15 cellular contexts compared by ENCODE assay signal in the genomic region with DNA sequence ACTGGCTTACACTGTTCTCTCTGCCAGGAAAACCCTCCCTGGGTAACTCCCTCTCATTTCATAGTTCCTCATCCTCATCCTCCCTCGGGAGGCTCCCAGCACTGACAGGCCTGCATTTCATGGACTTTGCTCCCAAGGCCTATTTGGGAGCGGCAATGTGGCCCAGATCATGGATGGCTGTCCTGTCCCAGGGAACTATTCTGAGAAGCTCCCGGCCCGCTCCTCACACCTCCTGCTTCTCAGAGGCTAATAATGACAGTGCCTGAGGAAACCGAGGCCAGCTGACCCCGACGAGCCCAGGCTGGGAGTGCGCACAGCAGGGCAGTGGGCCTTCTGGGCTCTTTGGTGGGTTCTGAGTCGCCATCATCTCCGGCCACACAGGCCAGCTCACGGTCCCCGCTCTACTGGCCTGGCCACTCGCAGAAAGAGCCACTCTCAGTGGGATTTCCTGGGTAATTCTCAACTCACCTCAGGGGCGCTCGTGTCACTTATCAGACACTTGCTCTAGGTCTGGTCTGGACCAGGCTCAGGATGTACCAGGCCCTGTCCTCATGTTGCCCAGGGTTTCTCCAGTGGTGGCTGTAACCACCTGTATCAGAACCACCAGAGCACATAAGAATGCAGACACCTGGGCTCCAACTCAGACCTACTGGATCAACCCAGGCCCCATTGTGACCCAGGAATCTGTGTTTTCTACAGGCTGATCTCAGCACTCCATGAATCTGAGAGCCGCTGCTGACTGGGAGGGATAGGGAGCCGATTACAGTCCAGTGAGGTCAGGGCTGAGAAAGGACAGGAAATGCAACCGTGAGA. TPM values are rescaled to one million over a fixed set of nuclear protein-coding genes. Genes with fewer than 3 reads are reported as not detected.
A peak's percentile ranks its signal among the peaks of the same experiment; 100 is the strongest.
DNase-seq lines count a peak whose midpoint lies in the region; ATAC-seq and TF ChIP-seq lines count a peak whose summit lies in the region.
"Had no signal": no experiment of that assay in that cellular context is flagged by ENCODE, and none has a peak within 500 bp of the region (broad histone marks: within the 10 kb centered on the region; RNA-seq: fewer than 3 reads in every experiment).

No MANE protein-coding gene starts in this region.

- H3K27me3 Mint-ChIP-seq in activated naive CD4-positive, alpha-beta T cell treated with anti-CD3 and anti-CD28 coated beads, Interleukin-2, amount 50 U/mL, for 24 hours, result no peaks in the 10 kb centered on the region
- H3K27me3 Mint-ChIP-seq in activated CD8-positive, alpha-beta T cell treated with anti-CD3 and anti-CD28 coated beads for 36 hours, result no peaks in the 10 kb centered on the region

- no peak overlapping the region for H2BK120ac ChIP-seq in mesenchymal stem cell (ENCODE audit: low read depth, low read length)

- no peak for TF ChIP-seq EP300 in stomach (IDR thresholded peaks at IDR 0.05)

- H3K4me3 ChIP-seq in mesenchymal stem cell (ENCODE audit: insufficient read depth in 1 of 2, low read depth in 1 of 2, low read length in 2 of 2) (no peak overlapping the region), stomach (no peak overlapping the region)
- H3K4me3 ChIP-seq: esophagus muscularis mucosa, lung had no signal

- no peak overlapping the region for H2AFZ ChIP-seq in mesenchymal stem cell (ENCODE audit: low read depth, low read length)

- no peaks in the 10 kb centered on the region for H3K36me3 Mint-ChIP-seq in activated naive CD4-positive, alpha-beta T cell treated with anti-CD3 and anti-CD28 coated beads, Interleukin-2, amount 50 U/mL, for 24 hours
- H3K36me3 Mint-ChIP-seq in activated CD8-positive, alpha-beta T cell treated with anti-CD3 and anti-CD28 coated beads for 36 hours (ENCODE audit: low read depth), result no peaks in the 10 kb centered on the region

- H3K4me1 ChIP-seq in mesenchymal stem cell (ENCODE audit: control insufficient read depth, insufficient read depth, low read depth, low read length), result peaks cover 18% of the 10 kb centered on the region
- H3K4me1 ChIP-seq in stomach, result peaks cover 16 to 55% (median 41%) of the 10 kb centered on the region in 4 donors

- no peak overlapping the region for H2BK15ac ChIP-seq in mesenchymal stem cell (ENCODE audit: low read depth, poor library complexity, severe bottlenecking)

- H3K18ac ChIP-seq in mesenchymal stem cell (ENCODE audit: low read depth in 1 of 2, low read length in 2 of 2), result no peak overlapping the region

- CTCF ChIA-PET in activated CD8-positive, alpha-beta T cell treated with anti-CD3 and anti-CD28 coated beads for 36 hours (lab: Charles Lee), result interaction anchor here (2.3 kb wide), 1 partner anchor 11 kb away, joined by 6 read pairs; no protein-coding TSS in a partner anchor

- peak overlapping the region; percentile 45 for H4K91ac ChIP-seq in mesenchymal stem cell (ENCODE audit: low read length)

- ATAC-seq in activated CD8-positive, alpha-beta T cell treated with anti-CD3 and anti-CD28 coated beads for 36 hours, result no peak
- no peak for ATAC-seq in GM21825 (IDR thresholded peaks at IDR 0.05; ENCODE audit: unreplicated experiment)
- ATAC-seq: Right ventricle myocardium inferior had no signal

- no peak overlapping the region for H3K27ac ChIP-seq in mesenchymal stem cell (ENCODE audit: low read length, poor library complexity, severe bottlenecking)
- H3K27ac ChIP-seq in stomach, result peak overlapping the region; percentile 19 to 81 (median 68)
- H3K27ac ChIP-seq: esophagus muscularis mucosa had no signal

- H3K9me3 Mint-ChIP-seq in activated naive CD4-positive, alpha-beta T cell treated with anti-CD3 and anti-CD28 coated beads, Interleukin-2, amount 50 U/mL, for 24 hours, result no peaks in the 10 kb centered on the region
- no peaks in the 10 kb centered on the region for H3K9me3 Mint-ChIP-seq in activated CD8-positive, alpha-beta T cell treated with anti-CD3 and anti-CD28 coated beads for 36 hours

- H3K4me1 Mint-ChIP-seq in activated naive CD4-positive, alpha-beta T cell treated with anti-CD3 and anti-CD28 coated beads, Interleukin-2, amount 50 U/mL, for 24 hours, result peaks cover 14% of the 10 kb centered on the region
- peaks cover 25% of the 10 kb centered on the region for H3K4me1 Mint-ChIP-seq in activated CD8-positive, alpha-beta T cell treated with anti-CD3 and anti-CD28 coated beads for 36 hours (ENCODE audit: low read depth)

- no peak for DNase-seq in activated naive CD4-positive, alpha-beta T cell (lab: John Stamatoyannopoulos, UW)
- no peak for DNase-seq in activated CD8-positive, alpha-beta T cell treated with anti-CD3 and anti-CD28 coated beads for 36 hours
- no peak for DNase-seq in mesenchymal stem cell
- no peak for DNase-seq in stomach
- DNase-seq in SK-N-DZ (ENCODE audit: low spot score), result no peak
- no peak for DNase-seq in activated gamma-delta T cell (lab: John Stamatoyannopoulos, UW)
- DNase-seq: activated effector memory CD4-positive, alpha-beta T cell treated with Interleukin-2 at 50 U/mL for 16 hours; GF-D8; KBM-7; NCI-H187 had no signal

- H3K23ac ChIP-seq in mesenchymal stem cell (ENCODE audit: low read length in 2 of 2), result no peak overlapping the region

- H3K27me3 ChIP-seq in mesenchymal stem cell (ENCODE audit: control insufficient read depth in 1 of 2, insufficient read depth in 1 of 2, low read length in 2 of 2) (no peaks in the 10 kb centered on the region), stomach (no peaks in the 10 kb centered on the region)
- H3K27me3 ChIP-seq: esophagus muscularis mucosa had no signal

- TF ChIP-seq POLR2A in stomach (IDR thresholded peaks at IDR 0.05), result no peak

- 92% methylated on average over 18 of the region's 18 CpGs for WGBS in mesenchymal stem cell
- 78 to 80% (median 80%) methylated on average over 17 to 18 of the region's 18 CpGs for WGBS in stomach, 5 donors

- H2BK12ac ChIP-seq in mesenchymal stem cell (ENCODE audit: low read length in 2 of 2), result no peak overlapping the region

- no peak for TF ChIP-seq CTCF in activated CD8-positive, alpha-beta T cell treated with anti-CD3 and anti-CD28 coated beads for 36 hours (IDR thresholded peaks at IDR 0.05)
- TF ChIP-seq CTCF in stomach (IDR thresholded peaks at IDR 0.05), result no peak

- no peak overlapping the region for H3K27ac Mint-ChIP-seq in activated naive CD4-positive, alpha-beta T cell treated with anti-CD3 and anti-CD28 coated beads, Interleukin-2, amount 50 U/mL, for 24 hours
- no peak overlapping the region for H3K27ac Mint-ChIP-seq in activated CD8-positive, alpha-beta T cell treated with anti-CD3 and anti-CD28 coated beads for 36 hours

- H3K9ac ChIP-seq in mesenchymal stem cell (ENCODE audit: low read length), result no peak overlapping the region

- H3K36me3 ChIP-seq in mesenchymal stem cell (ENCODE audit: control insufficient read depth in 1 of 2, insufficient read depth in 2 of 2, low read depth in 1 of 2, low read length in 2 of 2) (peaks cover 0 to 2% of the 10 kb centered on the region in 2 experiments), stomach (peaks cover 0 to under 1% (median 0%) of the 10 kb centered on the region in 4 donors)
- H3K36me3 ChIP-seq: esophagus muscularis mucosa had no signal

- H3K9me3 ChIP-seq in mesenchymal stem cell (ENCODE audit: control insufficient read depth, low read length) (no peaks in the 10 kb centered on the region), stomach (no peaks in the 10 kb centered on the region)
- H3K9me3 ChIP-seq: esophagus muscularis mucosa had no signal

- H4K8ac ChIP-seq in mesenchymal stem cell (ENCODE audit: low read length), result no peak overlapping the region

- peaks cover 26% of the 10 kb centered on the region for H3K79me1 ChIP-seq in mesenchymal stem cell (replicated peaks; ENCODE audit: low read length, poor library complexity, severe bottlenecking)

- no peak overlapping the region for H3K4me2 ChIP-seq in mesenchymal stem cell (ENCODE audit: low read length, poor library complexity, severe bottlenecking)

- no peak overlapping the region for H2BK5ac ChIP-seq in mesenchymal stem cell (ENCODE audit: low read depth, low read length, poor library complexity, severe bottlenecking)

- H3K4ac ChIP-seq in mesenchymal stem cell (ENCODE audit: low read depth in 1 of 2, low read length in 2 of 2), result no peak overlapping the region

- peak overlapping the region; percentile 55 for H3K4me3 Mint-ChIP-seq in activated naive CD4-positive, alpha-beta T cell treated with anti-CD3 and anti-CD28 coated beads, Interleukin-2, amount 50 U/mL, for 24 hours
- peak overlapping the region; percentile 88 for H3K4me3 Mint-ChIP-seq in activated CD8-positive, alpha-beta T cell treated with anti-CD3 and anti-CD28 coated beads for 36 hours

- intact Hi-C loops in activated CD8-positive, alpha-beta T cell treated with anti-CD3 and anti-CD28 coated beads for 36 hours (cut with micrococcal nuclease), result no loop called here
- intact Hi-C loops in stomach (cut with DNase I; ENCODE audit: low total_unique reads), result no loop called here

- POLR2A ChIA-PET in activated CD8-positive, alpha-beta T cell treated with anti-CD3 and anti-CD28 coated beads for 36 hours (lab: Charles Lee), result interaction anchor here (1.2 kb wide), 1 partner anchor 10 kb away, joined by 3 read pairs; no protein-coding TSS in a partner anchor

- no peak overlapping the region for H2AK5ac ChIP-seq in mesenchymal stem cell (ENCODE audit: low read length, severe bottlenecking)

- no peak overlapping the region for H3K14ac ChIP-seq in mesenchymal stem cell (ENCODE audit: low read length in 2 of 2)

RNA-seq across cellular contexts. Expression of a gene that starts 2.0 kb away (rescaled TPM):
- 10 to 100 TPM; 12.7 to 15.2 TPM for total RNA-seq in activated CD8-positive, alpha-beta T cell treated with anti-CD3 and anti-CD28 coated beads for 36 hours
- polyA plus RNA-seq in mesenchymal stem cell (2013, experiment 1 of 2), result 14.0 TPM
- 13.7 TPM for polyA plus RNA-seq in mesenchymal stem cell (2013, experiment 2 of 2)
- 10 to 100 TPM in 4 of 5 donors, 1 to 10 TPM in 1; 5.5 to 84.0 (median 17.4) TPM for total RNA-seq in stomach
- 10 to 100 TPM in 1 of 3 donors, 1 to 10 TPM in 2; 3.4 to 11.4 (median 8.3) TPM for polyA plus RNA-seq in stomach
- 56.8 and 59.2 TPM in 2 replicates for polyA plus RNA-seq in SK-N-DZ (2014; cell fraction: cytosol; rRNA removed)
- 39.0 and 39.1 TPM in 2 replicates for polyA plus RNA-seq in SK-N-DZ (2014; cell fraction: nucleus; rRNA removed)

RNA-seq across cellular contexts. Expression of a gene that starts 31.7 kb away (rescaled TPM):
- total RNA-seq in activated CD8-positive, alpha-beta T cell treated with anti-CD3 and anti-CD28 coated beads for 36 hours, result 10 to 100 TPM; 11.8 to 12.7 TPM
- polyA plus RNA-seq in mesenchymal stem cell (2013, experiment 1 of 2), result 22.6 TPM
- polyA plus RNA-seq in mesenchymal stem cell (2013, experiment 2 of 2), result 22.5 TPM
- 10 to 100 TPM; 13.0 to 92.2 (median 49.6) TPM for total RNA-seq in stomach
- 10 to 100 TPM; 25.8 to 28.5 (median 28.1) TPM for polyA plus RNA-seq in stomach
- 8.2 and 10.7 TPM in 2 replicates for polyA plus RNA-seq in SK-N-DZ (2014; cell fraction: cytosol; rRNA removed)
- 6.2 and 8.7 TPM in 2 replicates for polyA plus RNA-seq in SK-N-DZ (2014; cell fraction: nucleus; rRNA removed)

RNA-seq across cellular contexts. Expression of a gene that starts 32.3 kb away (rescaled TPM):
- total RNA-seq in activated CD8-positive, alpha-beta T cell treated with anti-CD3 and anti-CD28 coated beads for 36 hours, result 10 to 100 TPM; 95.3 to 98.5 TPM
- polyA plus RNA-seq in mesenchymal stem cell (2013, experiment 1 of 2), result 106 TPM
- polyA plus RNA-seq in mesenchymal stem cell (2013, experiment 2 of 2), result 99.4 TPM
- total RNA-seq in stomach, result 100 to 1,000 TPM in 1 of 5 donors, 10 to 100 TPM in 4; 12.3 to 118 (median 48.8) TPM
- polyA plus RNA-seq in stomach, result 100 to 1,000 TPM in 1 of 3 donors, 10 to 100 TPM in 2; 69.2 to 111 (median 77.9) TPM
- polyA plus RNA-seq in SK-N-DZ (2014; cell fraction: cytosol; rRNA removed), result 85.6 and 97.8 TPM in 2 replicates
- polyA plus RNA-seq in SK-N-DZ (2014; cell fraction: nucleus; rRNA removed), result 55.4 and 62.5 TPM in 2 replicates

RNA-seq across cellular contexts. Expression of a gene that starts 42.5 kb away (rescaled TPM):
- total RNA-seq in activated CD8-positive, alpha-beta T cell treated with anti-CD3 and anti-CD28 coated beads for 36 hours, result 10 to 100 TPM; 34.6 to 35.8 TPM
- 8.5 TPM for polyA plus RNA-seq in mesenchymal stem cell (2013, experiment 1 of 2)
- 8.1 TPM for polyA plus RNA-seq in mesenchymal stem cell (2013, experiment 2 of 2)
- total RNA-seq in stomach, result 100 to 1,000 TPM in 1 of 5 donors, 10 to 100 TPM in 4; 34.5 to 175 (median 49.0) TPM
- polyA plus RNA-seq in stomach, result 10 to 100 TPM in 2 of 3 donors, 1 to 10 TPM in 1; 9.0 to 28.2 (median 10.4) TPM
- polyA plus RNA-seq in SK-N-DZ (2014; cell fraction: cytosol; rRNA removed), result 23.2 and 35.4 TPM in 2 replicates
- polyA plus RNA-seq in SK-N-DZ (2014; cell fraction: nucleus; rRNA removed), result 214 and 304 TPM in 2 replicates

RNA-seq across cellular contexts. Expression of a gene that starts 50.8 kb away (rescaled TPM):
- 10 to 100 TPM; 49.3 to 50.8 TPM for total RNA-seq in activated CD8-positive, alpha-beta T cell treated with anti-CD3 and anti-CD28 coated beads for 36 hours
- polyA plus RNA-seq in mesenchymal stem cell (2013, experiment 1 of 2), result 29.7 TPM
- polyA plus RNA-seq in mesenchymal stem cell (2013, experiment 2 of 2), result 30.5 TPM
- 100 to 1,000 TPM in 4 of 5 donors, 10 to 100 TPM in 1; 50.5 to 408 (median 138) TPM for total RNA-seq in stomach
- 100 to 1,000 TPM in 2 of 3 donors, 10 to 100 TPM in 1; 58.2 to 113 (median 102) TPM for polyA plus RNA-seq in stomach
- polyA plus RNA-seq in SK-N-DZ (2014; cell fraction: cytosol; rRNA removed), result 92.3 and 111 TPM in 2 replicates
- 585 and 610 TPM in 2 replicates for polyA plus RNA-seq in SK-N-DZ (2014; cell fraction: nucleus; rRNA removed)
